ENCODE assay signal across 2 cellular contexts in the genomic region with DNA sequence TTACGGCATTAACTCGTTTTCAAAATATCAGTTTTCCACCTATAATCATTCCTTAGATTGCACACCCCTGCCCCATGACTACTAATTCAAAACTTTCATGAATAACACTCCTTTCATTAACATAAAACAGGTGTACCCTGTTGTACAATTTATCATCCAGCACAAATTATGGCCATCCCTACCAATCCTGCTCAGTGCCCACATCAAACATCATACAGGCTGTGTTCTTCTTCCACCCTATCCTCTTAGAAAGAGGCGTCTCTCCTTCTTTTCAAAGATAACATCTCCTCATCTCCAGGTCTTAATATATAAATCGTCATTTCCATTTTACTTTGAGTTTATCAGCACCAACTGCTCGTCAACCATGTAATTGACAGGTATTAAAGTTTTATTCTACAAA.
TF ChIP-seq lines count a peak whose summit lies in the region.

No MANE protein-coding gene starts in this region.

TF ChIP-seq in HepG2, 621 proteins besides CTCF, POLR2A, EP300 and RAD21 (continued from another document):
- TF ChIP-seq RBM39 (IDR thresholded peaks at IDR 0.05; ENCODE audit: low read depth, low read length, poor library complexity, severe bottlenecking) = no peak

TF ChIP-seq in HCT116, 20 proteins besides CTCF, POLR2A, EP300 and RAD21 (continued from another document):
- TF ChIP-seq SRF (IDR thresholded peaks at IDR 0.05; ENCODE audit: low read depth) = no peak
- no peak for TF ChIP-seq CBX3 (IDR thresholded peaks at IDR 0.05; ENCODE audit: low read depth)
